ENCODE assay signal across 2 cellular contexts in the genomic region with DNA sequence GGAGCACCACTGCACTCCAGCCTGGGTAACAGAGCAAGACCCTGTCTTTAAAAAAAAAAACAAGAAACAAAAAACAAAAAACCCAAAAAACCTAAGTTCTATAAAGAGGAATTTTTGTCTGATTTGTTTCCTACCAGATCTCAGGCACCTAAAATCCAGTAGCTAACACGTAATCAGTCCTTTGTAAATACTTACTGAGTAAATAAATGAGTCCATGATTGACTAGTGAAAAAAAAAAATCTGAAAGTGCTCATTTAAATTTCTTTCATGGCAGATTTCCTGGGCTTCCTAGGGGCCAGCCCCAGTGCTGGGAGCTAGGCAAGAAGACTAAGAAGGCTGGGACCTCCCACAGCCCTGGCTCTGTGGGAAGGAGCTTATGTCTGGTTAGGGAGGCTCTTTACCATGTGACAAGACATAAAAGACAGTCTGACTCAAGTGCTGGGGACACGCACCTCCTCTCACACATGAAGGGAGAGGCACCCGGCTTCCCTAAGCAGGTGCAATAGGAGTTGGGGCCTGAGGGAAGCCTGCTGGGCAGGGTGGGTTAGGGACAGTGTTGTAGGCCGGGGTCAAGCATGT.
TF ChIP-seq lines count a peak whose summit lies in the region.

No MANE protein-coding gene starts in this region.

TF ChIP-seq in liver, 16 proteins besides CTCF, POLR2A, EP300 and RAD21:
- TF ChIP-seq HNF4G (IDR thresholded peaks at IDR 0.05), result no peak
- no peak for TF ChIP-seq YY1 (IDR thresholded peaks at IDR 0.05)
- no peak for TF ChIP-seq MAX (IDR thresholded peaks at IDR 0.05)
- peak; percentile 13 for TF ChIP-seq FOXA1 (IDR thresholded peaks at IDR 0.05)
- TF ChIP-seq TAF1 (conservative IDR thresholded peaks at IDR 0.05), result no peak
- no peak for TF ChIP-seq FOXA2 (IDR thresholded peaks at IDR 0.05)
- TF ChIP-seq GABPA (IDR thresholded peaks at IDR 0.05 in 1 of 2, conservative IDR thresholded peaks at IDR 0.05 in 1 of 2), result no peak
- no peak for TF ChIP-seq NR2F2 (IDR thresholded peaks at IDR 0.05)
- TF ChIP-seq ZBTB33 (IDR thresholded peaks at IDR 0.05), result no peak
- TF ChIP-seq, protein P1, sequence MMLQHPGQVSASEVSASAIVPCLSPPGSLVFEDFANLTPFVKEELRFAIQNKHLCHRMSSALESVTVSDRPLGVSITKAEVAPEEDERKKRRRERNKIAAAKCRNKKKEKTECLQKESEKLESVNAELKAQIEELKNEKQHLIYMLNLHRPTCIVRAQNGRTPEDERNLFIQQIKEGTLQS (IDR thresholded peaks at IDR 0.05), result no peak
- TF ChIP-seq JUND (IDR thresholded peaks at IDR 0.05), result no peak
- TF ChIP-seq, protein P2, sequence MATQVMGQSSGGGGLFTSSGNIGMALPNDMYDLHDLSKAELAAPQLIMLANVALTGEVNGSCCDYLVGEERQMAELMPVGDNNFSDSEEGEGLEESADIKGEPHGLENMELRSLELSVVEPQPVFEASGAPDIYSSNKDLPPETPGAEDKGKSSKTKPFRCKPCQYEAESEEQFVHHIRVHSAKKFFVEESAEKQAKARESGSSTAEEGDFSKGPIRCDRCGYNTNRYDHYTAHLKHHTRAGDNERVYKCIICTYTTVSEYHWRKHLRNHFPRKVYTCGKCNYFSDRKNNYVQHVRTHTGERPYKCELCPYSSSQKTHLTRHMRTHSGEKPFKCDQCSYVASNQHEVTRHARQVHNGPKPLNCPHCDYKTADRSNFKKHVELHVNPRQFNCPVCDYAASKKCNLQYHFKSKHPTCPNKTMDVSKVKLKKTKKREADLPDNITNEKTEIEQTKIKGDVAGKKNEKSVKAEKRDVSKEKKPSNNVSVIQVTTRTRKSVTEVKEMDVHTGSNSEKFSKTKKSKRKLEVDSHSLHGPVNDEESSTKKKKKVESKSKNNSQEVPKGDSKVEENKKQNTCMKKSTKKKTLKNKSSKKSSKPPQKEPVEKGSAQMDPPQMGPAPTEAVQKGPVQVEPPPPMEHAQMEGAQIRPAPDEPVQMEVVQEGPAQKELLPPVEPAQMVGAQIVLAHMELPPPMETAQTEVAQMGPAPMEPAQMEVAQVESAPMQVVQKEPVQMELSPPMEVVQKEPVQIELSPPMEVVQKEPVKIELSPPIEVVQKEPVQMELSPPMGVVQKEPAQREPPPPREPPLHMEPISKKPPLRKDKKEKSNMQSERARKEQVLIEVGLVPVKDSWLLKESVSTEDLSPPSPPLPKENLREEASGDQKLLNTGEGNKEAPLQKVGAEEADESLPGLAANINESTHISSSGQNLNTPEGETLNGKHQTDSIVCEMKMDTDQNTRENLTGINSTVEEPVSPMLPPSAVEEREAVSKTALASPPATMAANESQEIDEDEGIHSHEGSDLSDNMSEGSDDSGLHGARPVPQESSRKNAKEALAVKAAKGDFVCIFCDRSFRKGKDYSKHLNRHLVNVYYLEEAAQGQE (IDR thresholded peaks at IDR 0.05), result peak; percentile 17
- peak in 1 of 2 donors; percentile 25 for TF ChIP-seq RXRA (IDR thresholded peaks at IDR 0.05)
- TF ChIP-seq HNF4A (conservative IDR thresholded peaks at IDR 0.05), result peak in 1 of 2 donors; percentile 13
- no peak for TF ChIP-seq SP1 (IDR thresholded peaks at IDR 0.05)
- no peak for TF ChIP-seq EGR1 (IDR thresholded peaks at IDR 0.05; ENCODE audit: low read depth in 2 of 2)

TF ChIP-seq in HepG2, 621 proteins besides CTCF, POLR2A, EP300 and RAD21:
- TF ChIP-seq KDM1A (CRISPR knock-in tag; IDR thresholded peaks at IDR 0.05) (no peak), IKZF4 (CRISPR knock-in tag; IDR thresholded peaks at IDR 0.05; ENCODE audit: borderline replicate concordance, low read depth, not compliant biosample characterization) (no peak), ARID3A (IDR thresholded peaks at IDR 0.05; ENCODE audit: low read depth, low read length) (no peak), MTF2 (CRISPR knock-in tag; IDR thresholded peaks at IDR 0.05; ENCODE audit: borderline replicate concordance) (no peak), ZNF614 (CRISPR knock-in tag; IDR thresholded peaks at IDR 0.05; ENCODE audit: borderline replicate concordance) (no peak), ZNF205 (CRISPR knock-in tag; IDR thresholded peaks at IDR 0.05) (no peak), ZHX2 (IDR thresholded peaks at IDR 0.05; ENCODE audit: low read depth) (no peak), ZHX2 (CRISPR knock-in tag; IDR thresholded peaks at IDR 0.05; ENCODE audit: borderline replicate concordance) (no peak), SRSF1 (optimal IDR thresholded peaks at IDR 0.05; ENCODE audit: low read depth, low read length) (no peak), SRF (IDR thresholded peaks at IDR 0.05; ENCODE audit: low read depth, low read length) (no peak), ZFX (CRISPR knock-in tag; IDR thresholded peaks at IDR 0.05; ENCODE audit: low read depth) (no peak), ZNF577 (CRISPR knock-in tag; IDR thresholded peaks at IDR 0.05; ENCODE audit: borderline replicate concordance, low read depth) (no peak), ZFP62 (CRISPR knock-in tag; IDR thresholded peaks at IDR 0.05) (no peak), SPEN (CRISPR knock-in tag; IDR thresholded peaks at IDR 0.05; ENCODE audit: low read depth) (no peak), ZNF280B (CRISPR knock-in tag; IDR thresholded peaks at IDR 0.05; ENCODE audit: borderline replicate concordance) (no peak), MAF1 (CRISPR knock-in tag; IDR thresholded peaks at IDR 0.05; ENCODE audit: borderline replicate concordance) (no peak), NBN (conservative IDR thresholded peaks at IDR 0.05) (no peak), ZFP36 (IDR thresholded peaks at IDR 0.05; ENCODE audit: borderline replicate concordance, low read depth, low read length, partially characterized antibody) (no peak), ZNF768 (CRISPR knock-in tag; IDR thresholded peaks at IDR 0.05) (no peak), ZNF33A (CRISPR knock-in tag; IDR thresholded peaks at IDR 0.05; ENCODE audit: borderline replicate concordance) (no peak)
- TF ChIP-seq, protein P3, sequence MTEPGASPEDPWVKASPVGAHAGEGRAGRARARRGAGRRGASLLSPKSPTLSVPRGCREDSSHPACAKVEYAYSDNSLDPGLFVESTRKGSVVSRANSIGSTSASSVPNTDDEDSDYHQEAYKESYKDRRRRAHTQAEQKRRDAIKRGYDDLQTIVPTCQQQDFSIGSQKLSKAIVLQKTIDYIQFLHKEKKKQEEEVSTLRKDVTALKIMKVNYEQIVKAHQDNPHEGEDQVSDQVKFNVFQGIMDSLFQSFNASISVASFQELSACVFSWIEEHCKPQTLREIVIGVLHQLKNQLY (CRISPR knock-in tag; IDR thresholded peaks at IDR 0.05), result no peak
